Comparison of ENCODE assay signal across 14 cellular contexts in the genomic region with DNA sequence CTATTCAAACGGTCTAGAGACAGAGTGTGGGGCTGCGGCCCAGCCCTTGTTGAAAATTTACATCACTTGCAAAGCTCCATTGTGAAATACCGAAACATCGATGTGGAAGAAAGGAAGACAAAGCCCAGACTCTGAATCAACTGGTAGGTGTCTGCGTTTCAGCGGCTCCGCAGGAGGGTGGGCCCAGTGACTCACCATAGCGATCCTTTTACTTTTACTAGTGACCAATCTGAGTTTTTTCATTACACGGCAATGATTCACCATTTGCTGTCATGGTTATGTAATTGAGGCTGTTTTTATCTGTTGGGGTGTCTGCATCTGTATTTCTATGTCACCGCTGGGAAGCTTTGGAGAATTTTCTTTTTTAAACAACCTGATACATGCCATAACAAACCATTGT.
DNase-seq lines count a peak whose midpoint lies in the region; ATAC-seq and TF ChIP-seq lines count a peak whose summit lies in the region.
"Had no signal": no experiment of that assay in that cellular context is flagged by ENCODE, and none has a peak within 500 bp of the region (broad histone marks: within the 10 kb centered on the region; RNA-seq: fewer than 3 reads in every experiment).

No MANE protein-coding gene starts in this region.

- ATAC-seq in SK-N-SH treated with all-trans-retinoic acid at 6 μM for 48 hours: peak; percentile 43; the same call in 2 of the 3 replicates
- no peak for ATAC-seq in GM21447 (IDR thresholded peaks at IDR 0.05; ENCODE audit: unreplicated experiment)
- ATAC-seq: activated CD8-positive, alpha-beta T cell treated with anti-CD3 and anti-CD28 coated beads for 36 hours; CD8-positive, alpha-beta T cell; lower lobe of right lung had no signal

- no peak for TF ChIP-seq CTCF in AG09309 (IDR thresholded peaks at IDR 0.05; ENCODE audit: control insufficient read depth, insufficient read depth, low read depth, low read length, missing control alignments)

- TF ChIP-seq POLR2A in erythroblast (IDR thresholded peaks at IDR 0.05; ENCODE audit: low read length): no peak

- DNase-seq in AG09309 (ENCODE audit: low read depth) (peak; percentile 81), HT-29 (ENCODE audit: low spot score) (peak; percentile 70), iPS DF 4.7 (ENCODE audit: extremely low read depth, low spot score) (peak; percentile 14), OCI-M2 (lab: John Stamatoyannopoulos, UW; ENCODE audit: unreplicated experiment) (no peak), erythroblast (lab: John Stamatoyannopoulos, UW) (no peak), iPS-NIHi11 (ENCODE audit: low spot score) (no peak)
- DNase-seq: activated CD8-positive, alpha-beta T cell treated with anti-CD3 and anti-CD28 coated beads for 36 hours; anterior cingulate cortex; esophagus squamous epithelium; lower lobe of right lung; NCI-H1694 treated with DMSO at 0.1 percent for 48 hours had no signal

- H3K4me3 ChIP-seq in AG09309 (ENCODE audit: control insufficient read depth, low read depth, low read length): no peak overlapping the region
- H3K4me3 ChIP-seq: esophagus squamous epithelium, lower lobe of right lung had no signal

TF ChIP-seq in SK-N-SH treated with all-trans-retinoic acid at 6 μM for 48 hours, 23 proteins besides CTCF, POLR2A, EP300 and RAD21:
- TF ChIP-seq ZFP3 (CRISPR knock-in tag; IDR thresholded peaks at IDR 0.05) (no peak), ESRRG (CRISPR knock-in tag; IDR thresholded peaks at IDR 0.05) (no peak), PPARA (CRISPR knock-in tag; IDR thresholded peaks at IDR 0.05; ENCODE audit: borderline replicate concordance) (no peak), ZNF565 (CRISPR knock-in tag; conservative IDR thresholded peaks at IDR 0.05; ENCODE audit: low read depth) (no peak), ZFP30 (CRISPR knock-in tag; IDR thresholded peaks at IDR 0.05) (no peak), ZNF70 (CRISPR knock-in tag; IDR thresholded peaks at IDR 0.05) (no peak), SNAI2 (CRISPR knock-in tag; IDR thresholded peaks at IDR 0.05) (no peak), BACH2 (CRISPR knock-in tag; IDR thresholded peaks at IDR 0.05; ENCODE audit: borderline replicate concordance) (no peak), GLIS3 (CRISPR knock-in tag; IDR thresholded peaks at IDR 0.05) (no peak), OSR1 (CRISPR knock-in tag; IDR thresholded peaks at IDR 0.05) (no peak), ZC3H10 (CRISPR knock-in tag; IDR thresholded peaks at IDR 0.05) (no peak), RARB (CRISPR knock-in tag; IDR thresholded peaks at IDR 0.05) (no peak), ARNTL (CRISPR knock-in tag; IDR thresholded peaks at IDR 0.05; ENCODE audit: borderline replicate concordance, low read depth) (no peak), TOX (CRISPR knock-in tag; IDR thresholded peaks at IDR 0.05; ENCODE audit: borderline replicate concordance) (no peak), ISL1 (CRISPR knock-in tag; IDR thresholded peaks at IDR 0.05) (no peak), ZNF8 (CRISPR knock-in tag; IDR thresholded peaks at IDR 0.05) (no peak)
- TF ChIP-seq, protein P1, sequence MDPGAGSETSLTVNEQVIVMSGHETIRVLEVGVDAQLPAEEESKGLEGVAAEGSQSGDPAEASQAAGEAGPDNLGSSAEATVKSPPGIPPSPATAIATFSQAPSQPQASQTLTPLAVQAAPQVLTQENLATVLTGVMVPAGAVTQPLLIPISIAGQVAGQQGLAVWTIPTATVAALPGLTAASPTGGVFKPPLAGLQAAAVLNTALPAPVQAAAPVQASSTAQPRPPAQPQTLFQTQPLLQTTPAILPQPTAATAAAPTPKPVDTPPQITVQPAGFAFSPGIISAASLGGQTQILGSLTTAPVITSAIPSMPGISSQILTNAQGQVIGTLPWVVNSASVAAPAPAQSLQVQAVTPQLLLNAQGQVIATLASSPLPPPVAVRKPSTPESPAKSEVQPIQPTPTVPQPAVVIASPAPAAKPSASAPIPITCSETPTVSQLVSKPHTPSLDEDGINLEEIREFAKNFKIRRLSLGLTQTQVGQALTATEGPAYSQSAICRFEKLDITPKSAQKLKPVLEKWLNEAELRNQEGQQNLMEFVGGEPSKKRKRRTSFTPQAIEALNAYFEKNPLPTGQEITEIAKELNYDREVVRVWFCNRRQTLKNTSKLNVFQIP (CRISPR knock-in tag; IDR thresholded peaks at IDR 0.05; ENCODE audit: borderline replicate concordance, low read depth): no peak
- TF ChIP-seq, protein P2, sequence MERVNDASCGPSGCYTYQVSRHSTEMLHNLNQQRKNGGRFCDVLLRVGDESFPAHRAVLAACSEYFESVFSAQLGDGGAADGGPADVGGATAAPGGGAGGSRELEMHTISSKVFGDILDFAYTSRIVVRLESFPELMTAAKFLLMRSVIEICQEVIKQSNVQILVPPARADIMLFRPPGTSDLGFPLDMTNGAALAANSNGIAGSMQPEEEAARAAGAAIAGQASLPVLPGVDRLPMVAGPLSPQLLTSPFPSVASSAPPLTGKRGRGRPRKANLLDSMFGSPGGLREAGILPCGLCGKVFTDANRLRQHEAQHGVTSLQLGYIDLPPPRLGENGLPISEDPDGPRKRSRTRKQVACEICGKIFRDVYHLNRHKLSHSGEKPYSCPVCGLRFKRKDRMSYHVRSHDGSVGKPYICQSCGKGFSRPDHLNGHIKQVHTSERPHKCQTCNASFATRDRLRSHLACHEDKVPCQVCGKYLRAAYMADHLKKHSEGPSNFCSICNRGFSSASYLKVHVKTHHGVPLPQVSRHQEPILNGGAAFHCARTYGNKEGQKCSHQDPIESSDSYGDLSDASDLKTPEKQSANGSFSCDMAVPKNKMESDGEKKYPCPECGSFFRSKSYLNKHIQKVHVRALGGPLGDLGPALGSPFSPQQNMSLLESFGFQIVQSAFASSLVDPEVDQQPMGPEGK (CRISPR knock-in tag; IDR thresholded peaks at IDR 0.05; ENCODE audit: borderline replicate concordance): no peak
- TF ChIP-seq, protein P3, sequence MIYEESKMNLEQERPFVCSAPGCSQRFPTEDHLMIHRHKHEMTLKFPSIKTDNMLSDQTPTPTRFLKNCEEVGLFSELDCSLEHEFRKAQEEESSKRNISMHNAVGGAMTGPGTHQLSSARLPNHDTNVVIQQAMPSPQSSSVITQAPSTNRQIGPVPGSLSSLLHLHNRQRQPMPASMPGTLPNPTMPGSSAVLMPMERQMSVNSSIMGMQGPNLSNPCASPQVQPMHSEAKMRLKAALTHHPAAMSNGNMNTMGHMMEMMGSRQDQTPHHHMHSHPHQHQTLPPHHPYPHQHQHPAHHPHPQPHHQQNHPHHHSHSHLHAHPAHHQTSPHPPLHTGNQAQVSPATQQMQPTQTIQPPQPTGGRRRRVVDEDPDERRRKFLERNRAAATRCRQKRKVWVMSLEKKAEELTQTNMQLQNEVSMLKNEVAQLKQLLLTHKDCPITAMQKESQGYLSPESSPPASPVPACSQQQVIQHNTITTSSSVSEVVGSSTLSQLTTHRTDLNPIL (CRISPR knock-in tag; IDR thresholded peaks at IDR 0.05; ENCODE audit: low read depth): no peak

Comparison
In these comparisons a context has a peak if more than half of its experiments do, and no peak if none do; other contexts are left out.
1. DNase-seq: peak in AG09309 (single experiment), HT-29 (single experiment) and iPS DF 4.7 (single experiment); none in OCI-M2 (single experiment), erythroblast (0 of 2) and iPS-NIHi11 (single experiment).